Comparison of ENCODE assay signal across 8 cellular contexts in the genomic region with DNA sequence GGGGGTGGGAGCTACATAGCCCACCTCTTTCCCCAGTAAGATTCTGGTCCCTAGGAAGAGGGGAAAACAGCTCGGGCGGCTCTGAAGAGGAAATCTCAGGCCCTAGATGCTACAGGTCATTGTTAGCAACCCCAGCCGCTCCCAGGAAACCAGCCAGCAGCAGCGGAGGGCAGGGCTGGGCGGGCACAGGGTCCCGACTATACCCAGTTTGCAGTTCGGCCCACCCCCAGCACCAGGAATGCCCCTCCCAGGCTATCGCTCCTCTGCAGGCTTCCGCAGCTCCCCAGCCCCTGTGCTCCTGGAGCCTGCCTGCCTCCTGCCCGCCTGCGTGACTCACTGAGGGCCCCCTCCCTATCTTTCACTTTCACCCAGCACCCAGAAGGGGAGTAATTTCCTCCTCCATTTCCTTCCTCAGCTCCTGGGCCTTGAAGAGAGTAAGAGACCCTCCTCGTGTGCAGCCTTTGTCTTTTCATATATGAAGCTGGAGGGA. TPM values are rescaled to one million over a fixed set of nuclear protein-coding genes. Genes with fewer than 3 reads are reported as not detected.
A peak's percentile ranks its signal among the peaks of the same experiment; 100 is the strongest.
DNase-seq lines count a peak whose midpoint lies in the region; ATAC-seq, FAIRE-seq and TF ChIP-seq lines count a peak whose summit lies in the region.

No MANE protein-coding gene starts in this region.

- H3K27me3 Mint-ChIP-seq in CD4-positive, alpha-beta memory T cell = no peaks in the 10 kb centered on the region
- H3K27me3 Mint-ChIP-seq in T-helper 2 cell treated with Interferon-gamma antibody and Interleukin-4, amounts not matched to agents 5 μg/mL and 100 μg/mL, for 36 hours (ENCODE audit: low read depth) = no peaks in the 10 kb centered on the region

- H3K27ac Mint-ChIP-seq in CD4-positive, alpha-beta memory T cell = peak overlapping the region; percentile 93 to 98 (median 95)
- H3K27ac Mint-ChIP-seq in T-helper 2 cell treated with Interferon-gamma antibody and Interleukin-4, amounts not matched to agents 5 μg/mL and 100 μg/mL, for 36 hours = peak overlapping the region; percentile 90

- peak overlapping the region; percentile 79 to 90 (median 86) for H3K4me3 Mint-ChIP-seq in CD4-positive, alpha-beta memory T cell
- peak overlapping the region; percentile 93 for H3K4me3 Mint-ChIP-seq in T-helper 2 cell treated with Interferon-gamma antibody and Interleukin-4, amounts not matched to agents 5 μg/mL and 100 μg/mL, for 36 hours

- H3K9me3 ChIP-seq in CD4-positive, alpha-beta memory T cell (ENCODE audit: control insufficient read depth in 1 of 2, low read length in 2 of 2) = no peaks in the 10 kb centered on the region
- no peaks in the 10 kb centered on the region for H3K9me3 ChIP-seq in body of pancreas
- H3K9me3 ChIP-seq in iPS-20b (ENCODE audit: insufficient read depth, low read depth, low read length) = no peaks in the 10 kb centered on the region
- H3K9me3 ChIP-seq in small intestine (ENCODE audit: control insufficient read depth, low read depth) = no peaks in the 10 kb centered on the region

- H3K27ac ChIP-seq in CD4-positive, alpha-beta memory T cell (ENCODE audit: low read depth, low read length) = peak overlapping the region; percentile 66
- peak overlapping the region; percentile 57 to 78 (median 73) for H3K27ac ChIP-seq in body of pancreas
- no peak overlapping the region for H3K27ac ChIP-seq in iPS-20b (ENCODE audit: low read length)
- H3K27ac ChIP-seq in small intestine (ENCODE audit: low read depth in 1 of 2, low read length in 1 of 2) = peak overlapping the region; percentile 85 to 100

- TF ChIP-seq POLR2A in body of pancreas (IDR thresholded peaks at IDR 0.05) = no peak

- H3K9me3 Mint-ChIP-seq in CD4-positive, alpha-beta memory T cell = no peaks in the 10 kb centered on the region
- H3K9me3 Mint-ChIP-seq in T-helper 2 cell treated with Interferon-gamma antibody and Interleukin-4, amounts not matched to agents 5 μg/mL and 100 μg/mL, for 36 hours = no peaks in the 10 kb centered on the region

- H3K4me3 ChIP-seq in CD4-positive, alpha-beta memory T cell (ENCODE audit: low read length in 2 of 2) = peak overlapping the region; percentile 36 to 49
- no peak overlapping the region for H3K4me3 ChIP-seq in body of pancreas
- H3K4me3 ChIP-seq in iPS-20b (ENCODE audit: low read length) = peak overlapping the region; percentile 41; the same call in 1 of the 2 replicates
- H3K4me3 ChIP-seq in small intestine (ENCODE audit: low read depth in 1 of 2, low read length in 2 of 2) = peak overlapping the region in 1 of 2 donors; percentile 1

- CTCF ChIA-PET in CD4-positive, alpha-beta memory T cell (lab: Charles Lee; ENCODE audit: partially characterized antibody) = interaction anchor here (0.6 to 11.0 kb wide), 13 partner anchors 9 to 99 kb away, joined by 3 to 121 read pairs (median 9); a partner anchor contains a TSS

- TF ChIP-seq CTCF in body of pancreas (IDR thresholded peaks at IDR 0.05) = no peak

- ATAC-seq in HG03432 (IDR thresholded peaks at IDR 0.05; ENCODE audit: unreplicated experiment) = peak; percentile 50
- peak; percentile 38 for ATAC-seq in body of pancreas
- no peak for ATAC-seq in HG02798 (IDR thresholded peaks at IDR 0.05; ENCODE audit: poor library complexity, unreplicated experiment)

- H3K4me1 ChIP-seq in CD4-positive, alpha-beta memory T cell (ENCODE audit: insufficient read depth, low read length) = peaks cover 77% of the 10 kb centered on the region
- H3K4me1 ChIP-seq in body of pancreas (peaks cover 77% of the 10 kb centered on the region), iPS-20b (ENCODE audit: insufficient read depth, low read length) (peaks cover 28% of the 10 kb centered on the region), small intestine (ENCODE audit: control insufficient read depth in 2 of 2, insufficient read depth in 1 of 2, low read depth in 1 of 2, low read length in 1 of 2) (peaks cover 33 to 48% of the 10 kb centered on the region in 2 donors)

- H3K36me3 Mint-ChIP-seq in CD4-positive, alpha-beta memory T cell = peaks cover 9 to 25% of the 10 kb centered on the region in 2 donors
- peaks cover 30% of the 10 kb centered on the region for H3K36me3 Mint-ChIP-seq in T-helper 2 cell treated with Interferon-gamma antibody and Interleukin-4, amounts not matched to agents 5 μg/mL and 100 μg/mL, for 36 hours (ENCODE audit: low read depth)

- peaks cover 25% of the 10 kb centered on the region for H3K36me3 ChIP-seq in CD4-positive, alpha-beta memory T cell (ENCODE audit: insufficient read depth, low read length)
- H3K36me3 ChIP-seq in body of pancreas (replicated peaks in 1 of 2; ENCODE audit: insufficient read depth in 1 of 2, low read depth in 2 of 2) (peaks cover 0 to 7% of the 10 kb centered on the region in 2 donors), iPS-20b (ENCODE audit: insufficient read depth, low read depth, low read length) (0 out of 2 replicates have a peak, but pooled peaks cover 7% of the 10 kb centered on the region), small intestine (ENCODE audit: control insufficient read depth in 2 of 2, insufficient read depth in 2 of 2, low read length in 2 of 2) (peaks cover 13 to 19% of the 10 kb centered on the region in 2 donors)

- 42 to 52% methylated on average over 11 to 12 of the region's 12 CpGs for WGBS in body of pancreas, 2 donors
- WGBS in small intestine, 3 donors = 0 to 3% (median 1%) methylated on average over 12 of the region's 12 CpGs

- H3K4me1 Mint-ChIP-seq in CD4-positive, alpha-beta memory T cell = peaks cover 50 to 73% (median 61%) of the 10 kb centered on the region in 4 donors
- H3K4me1 Mint-ChIP-seq in T-helper 2 cell treated with Interferon-gamma antibody and Interleukin-4, amounts not matched to agents 5 μg/mL and 100 μg/mL, for 36 hours (ENCODE audit: low read depth) = peaks cover 58% of the 10 kb centered on the region

- FAIRE-seq in small intestine (lab: Jason Lieb, UNC) = no peak

- no peaks in the 10 kb centered on the region for H3K27me3 ChIP-seq in CD4-positive, alpha-beta memory T cell (ENCODE audit: insufficient read depth, low read length)
- H3K27me3 ChIP-seq in body of pancreas = no peaks in the 10 kb centered on the region
- H3K27me3 ChIP-seq in iPS-20b (ENCODE audit: insufficient read depth, low read length) = no peaks in the 10 kb centered on the region
- no peaks in the 10 kb centered on the region for H3K27me3 ChIP-seq in small intestine (ENCODE audit: control insufficient read depth in 2 of 2, insufficient read depth in 2 of 2, low read length in 2 of 2)

- intact Hi-C loops in CD4-positive, alpha-beta memory T cell (cut with micrococcal nuclease) = loop anchor here (1.0 kb wide), 1 partner anchor 13 kb away; no protein-coding TSS in a partner anchor
- intact Hi-C loops in body of pancreas (cut with DNase I) = loop anchor here (5.0 kb wide), 1 partner anchor 46 kb away; no protein-coding TSS in a partner anchor

- H3K9ac ChIP-seq in iPS-20b (ENCODE audit: low read depth, low read length) = peak overlapping the region; percentile 68; the same call in 1 of the 2 replicates

- POLR2A ChIA-PET in CD4-positive, alpha-beta memory T cell (lab: Charles Lee; ENCODE audit: partially characterized antibody) = interaction anchor here (0.5 to 10.9 kb wide), 19 partner anchors 9 to 683 kb away, joined by 3 to 421 read pairs (median 7); partner anchors contain the start of genes ACOT6, PNMA1, PTGR2 and RBM25

- DNase-seq in CD4-positive, alpha-beta memory T cell = peak; percentile 56 to 87 (median 62)
- peak; percentile 75 for DNase-seq in T-helper 2 cell treated with Interferon-gamma antibody and Interleukin-4, amounts not matched to agents 5 μg/mL and 100 μg/mL, for 36 hours (ENCODE audit: low spot score)
- DNase-seq in body of pancreas = peak in 3 of 4 donors; percentile 50 to 64 (median 58)
- peak; percentile 92 for DNase-seq in small intestine
- DNase-seq in NCI-H187 treated with DMSO at 0.1 percent for 48 hours (lab: John Stamatoyannopoulos, UW) = no peak

RNA-seq across cellular contexts. Expression of gene PNMA1, which starts 27.2 kb away (rescaled TPM):
- 10 to 100 TPM; 53.3 to 59.3 TPM for total RNA-seq in CD4-positive, alpha-beta memory T cell
- polyA plus RNA-seq in CD4-positive, alpha-beta memory T cell = 10 to 100 TPM; 47.8 to 56.3 TPM
- 1 to 10 TPM; 5.7 to 6.9 TPM for total RNA-seq in body of pancreas
- polyA plus RNA-seq in small intestine = 10 to 100 TPM; 10.8 to 23.5 (median 17.0) TPM

Comparison
In these comparisons a context has a peak if more than half of its experiments do, and no peak if none do; other contexts are left out.
1. H3K4me3 ChIP-seq: peak in CD4-positive, alpha-beta memory T cell (2 of 2) and iPS-20b (single experiment); none in body of pancreas (0 of 2).
2. RNA of gene PNMA1, which starts 27.2 kb away (total RNA-seq): 53.3 to 59.3 TPM in CD4-positive, alpha-beta memory T cell; 5.7 to 6.9 TPM in body of pancreas; every median in the first group is over 4 times any median in the second.